ENCODE assay signal across 13 cellular contexts in the genomic region with DNA sequence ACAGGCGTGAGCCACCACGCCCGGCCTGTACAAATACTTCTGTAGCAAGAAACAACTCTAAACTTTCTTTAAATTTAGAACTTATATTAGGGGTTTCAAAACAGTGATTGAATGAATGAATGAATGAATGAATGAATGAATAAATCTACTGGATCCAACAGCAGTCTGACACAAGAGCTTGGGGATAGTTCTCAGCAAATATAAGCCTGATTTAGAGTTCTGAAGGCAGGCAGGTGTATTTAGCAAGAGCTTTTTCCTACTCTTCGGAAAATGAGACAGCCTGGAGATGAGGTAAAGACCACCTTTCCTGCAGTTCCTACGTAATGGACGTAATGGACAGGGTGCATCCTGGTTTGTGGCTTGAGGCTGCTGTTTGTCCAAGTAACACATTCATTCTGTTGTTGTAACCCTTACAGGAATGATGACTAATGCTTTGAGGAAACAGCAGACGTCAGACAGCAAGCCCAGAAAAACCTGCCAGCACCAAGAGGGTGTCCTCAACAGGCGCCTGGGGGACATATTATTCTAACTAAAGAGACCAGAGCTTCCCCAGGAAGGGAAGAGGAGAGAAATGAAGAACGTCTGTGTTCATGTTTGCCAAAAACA.
A peak's percentile ranks its signal among the peaks of the same experiment; 100 is the strongest.
DNase-seq lines count a peak whose midpoint lies in the region; ATAC-seq, FAIRE-seq and TF ChIP-seq lines count a peak whose summit lies in the region.
"Had no signal": no experiment of that assay in that cellular context is flagged by ENCODE, and none has a peak within 500 bp of the region (broad histone marks: within the 10 kb centered on the region; RNA-seq: fewer than 3 reads in every experiment).

No MANE protein-coding gene starts in this region.

- in situ Hi-C loops in SK-MEL-5 (cut with HindIII; ENCODE audit: low pct_unique_long_range_greater_than_20kb, low sequenced_read_pairs) (no loop called here), KBM-7 (cut with MboI; ENCODE audit: low pct_unique_long_range_greater_than_20kb, low sequenced_read_pairs) (no loop called here)

- H3K4me3 ChIP-seq in retinal pigment epithelial cell (ENCODE audit: low read length) = no peak overlapping the region
- H3K4me3 ChIP-seq: tibial nerve had no signal

- FAIRE-seq in GM19239 (lab: Jason Lieb, UNC) = peak; percentile 23
- FAIRE-seq: kidney had no signal

- ATAC-seq in GM21737 (IDR thresholded peaks at IDR 0.05; ENCODE audit: unreplicated experiment) = no peak
- ATAC-seq in HG02840 (IDR thresholded peaks at IDR 0.05; ENCODE audit: low FRiP score, unreplicated experiment) = no peak
- no peak for ATAC-seq in HG02678 (IDR thresholded peaks at IDR 0.05; ENCODE audit: unreplicated experiment)

- DNase-seq in GM19239 (ENCODE audit: insufficient read length, low spot score) = no peak
- peak; percentile 65 for DNase-seq in SK-MEL-5 (ENCODE audit: low read depth, low spot score)
- peak; percentile 49 for DNase-seq in fibroblast of peridontal ligament (ENCODE audit: extremely low read depth)
- peak; percentile 63 for DNase-seq in retinal pigment epithelial cell (ENCODE audit: low read depth)
- DNase-seq in KBM-7 = no peak
- DNase-seq: activated naive CD8-positive, alpha-beta T cell treated with anti-CD3 and anti-CD28 coated beads, Interleukin-2, amount 10 ng/mL, durations not matched to agents 7 days and 5 days; kidney; NCI-H1105; stimulated activated CD4-positive, alpha-beta T cell treated with anti-CD3 and anti-CD28 coated beads, Interleukin-1b, Interleukin-23, amount 100 ng/mL, for 48 hours had no signal

- no peak for TF ChIP-seq CTCF in retinal pigment epithelial cell (conservative IDR thresholded peaks at IDR 0.05; ENCODE audit: low read depth, low read length)

Comparison
In these comparisons a context has a peak if more than half of its experiments do, and no peak if none do; other contexts are left out.
1. DNase-seq: peak in SK-MEL-5 (single experiment), fibroblast of peridontal ligament (single experiment) and retinal pigment epithelial cell (single experiment); none in GM19239 (single experiment) and KBM-7 (single experiment).